ENCODE assay signal across 9 cellular contexts in genomic region chr5:67222243-67223033, GRCh38. TPM values are rescaled to one million over a fixed set of nuclear protein-coding genes. Genes with fewer than 3 reads are reported as not detected.
DNase-seq lines count a peak whose midpoint lies in the region; ATAC-seq and TF ChIP-seq lines count a peak whose summit lies in the region.
"Had no signal": no experiment of that assay in that cellular context is flagged by ENCODE, and none has a peak within 500 bp of the region (broad histone marks: within the 10 kb centered on the region; RNA-seq: fewer than 3 reads in every experiment).

No MANE protein-coding gene starts in this region.

- DNase-seq in activated B cell treated with CpG ODN at 0.5 μM for 24 hours (no peak), tibial artery (no peak), C1 segment of cervical spinal cord (lab: John Stamatoyannopoulos, UW) (no peak), hepatic stellate cell (ENCODE audit: low spot score) (no peak), DMS53 (lab: John Stamatoyannopoulos, UW) (no peak)

- peak overlapping the region; percentile 13; the same call in 1 of the 2 replicates for H3K9ac ChIP-seq in BLaER1

- no peaks in the 10 kb centered on the region for H3K9me3 ChIP-seq in BLaER1
- no peaks in the 10 kb centered on the region for H3K9me3 ChIP-seq in tibial artery
- H3K9me3 ChIP-seq: thoracic aorta had no signal

- no peaks in the 10 kb centered on the region for H3K27me3 Mint-ChIP-seq in activated B cell treated with CpG ODN at 0.5 μM for 24 hours

- CTCF ChIA-PET in activated B cell treated with CpG ODN at 0.5 μM for 24 hours (lab: Charles Lee): interaction anchor here (0.7 to 2.8 kb wide), 10 partner anchors 12 to 1030 kb away, joined by 3 to 12 read pairs (median 5); no protein-coding TSS in a partner anchor

- POLR2A ChIA-PET in activated B cell treated with CpG ODN at 0.5 μM for 24 hours (lab: Charles Lee): interaction anchor here (0.5 to 2.7 kb wide), 18 partner anchors 10 to 1031 kb away, joined by 3 to 28 read pairs (median 6); partner anchors contain the start of genes CD180 and PIK3R1

- H3K36me3 Mint-ChIP-seq in activated B cell treated with CpG ODN at 0.5 μM for 24 hours (ENCODE audit: low read depth): no peaks in the 10 kb centered on the region

- H3K9me3 Mint-ChIP-seq in activated B cell treated with CpG ODN at 0.5 μM for 24 hours: no peaks in the 10 kb centered on the region

- TF ChIP-seq CTCF in activated B cell treated with CpG ODN at 0.5 μM for 24 hours (IDR thresholded peaks at IDR 0.05): no peak
- no peak for TF ChIP-seq CTCF in tibial artery (IDR thresholded peaks at IDR 0.05)

- H3K36me3 ChIP-seq in BLaER1: no peaks in the 10 kb centered on the region
- H3K36me3 ChIP-seq in tibial artery: no peaks in the 10 kb centered on the region
- H3K36me3 ChIP-seq: thoracic aorta had no signal

- intact Hi-C loops in activated B cell treated with CpG ODN at 0.5 μM for 24 hours (cut with micrococcal nuclease): loop anchor here (2.0 to 5.0 kb wide), 3 partner anchors 24 to 1210 kb away; no protein-coding TSS in a partner anchor
- intact Hi-C loops in tibial artery (cut with DNase I; ENCODE audit: low total_unique reads): no loop called here

- peaks cover 57% of the 10 kb centered on the region for H3K4me1 Mint-ChIP-seq in activated B cell treated with CpG ODN at 0.5 μM for 24 hours

- peak; percentile 34 for ATAC-seq in GM19043 (IDR thresholded peaks at IDR 0.05; ENCODE audit: low read depth, unreplicated experiment)
- ATAC-seq in HG03039 (IDR thresholded peaks at IDR 0.05; ENCODE audit: unreplicated experiment): peak; percentile 28
- ATAC-seq in activated B cell treated with CpG ODN at 0.5 μM for 24 hours (ENCODE audit: low read depth): peak; percentile 48

- no peak overlapping the region for H3K4me3 ChIP-seq in BLaER1
- no peak overlapping the region for H3K4me3 ChIP-seq in tibial artery
- H3K4me3 ChIP-seq: thoracic aorta had no signal

- H3K27ac ChIP-seq in BLaER1 (no peak overlapping the region), tibial artery (no peak overlapping the region)
- H3K27ac ChIP-seq: thoracic aorta had no signal

- peaks cover 38% of the 10 kb centered on the region for H3K4me1 ChIP-seq in BLaER1
- H3K4me1 ChIP-seq in tibial artery: no peaks in the 10 kb centered on the region

- peak overlapping the region; percentile 78 for H3K4me3 Mint-ChIP-seq in activated B cell treated with CpG ODN at 0.5 μM for 24 hours

- no peaks in the 10 kb centered on the region for H3K27me3 ChIP-seq in BLaER1
- H3K27me3 ChIP-seq in tibial artery: no peaks in the 10 kb centered on the region

- H4K20me1 ChIP-seq in BLaER1: no peaks in the 10 kb centered on the region

- peak overlapping the region; percentile 81 for H3K4me2 ChIP-seq in BLaER1

- peak overlapping the region; percentile 97 for H3K27ac Mint-ChIP-seq in activated B cell treated with CpG ODN at 0.5 μM for 24 hours

RNA-seq across cellular contexts. Expression of gene CD180, which starts 25.8 kb away (rescaled TPM):
- total RNA-seq in activated B cell treated with CpG ODN at 0.5 μM for 24 hours: 32.6 and 35.7 TPM in 2 replicates
